In the genomic region with DNA sequence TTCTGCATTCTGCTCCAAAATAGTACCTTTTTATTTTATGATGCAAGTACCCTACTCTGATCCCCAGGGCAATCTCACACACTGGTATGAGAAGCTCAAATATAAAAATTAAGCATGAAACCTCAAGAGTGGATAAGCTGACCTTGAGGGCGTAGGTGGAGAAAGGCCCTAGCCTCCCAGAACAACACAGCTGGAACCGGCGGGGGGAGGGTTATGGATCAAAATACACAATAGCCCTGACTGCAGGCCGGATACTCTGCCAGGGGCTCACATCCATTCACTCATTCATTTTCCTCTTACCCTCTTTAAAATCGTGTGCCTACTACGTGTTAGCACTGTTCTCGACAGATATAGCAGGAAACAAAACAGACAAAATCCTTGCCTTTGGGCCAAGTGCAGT, we compare ENCODE assay signal across 10 cellular contexts. TPM values are rescaled to one million over a fixed set of nuclear protein-coding genes. Genes with fewer than 3 reads are reported as not detected.
A peak's percentile ranks its signal among the peaks of the same experiment; 100 is the strongest.
DNase-seq lines count a peak whose midpoint lies in the region; ATAC-seq, FAIRE-seq and TF ChIP-seq lines count a peak whose summit lies in the region.
"Had no signal": no experiment of that assay in that cellular context is flagged by ENCODE, and none has a peak within 500 bp of the region (broad histone marks: within the 10 kb centered on the region; RNA-seq: fewer than 3 reads in every experiment).

No MANE protein-coding gene starts in this region.

- POLR2A ChIA-PET in activated CD4-positive, alpha-beta T cell treated with anti-CD3 and anti-CD28 coated beads, Interleukin-2, amount 10 ng/mL, durations not matched to agents 7 days and 5 days (lab: Charles Lee), result no interaction called here
- POLR2A ChIA-PET in HepG2 (lab: Yijun Ruan, JAX), result interaction anchor here (1.4 to 5.5 kb wide), 6 partner anchors 11 to 71 kb away, joined by 5 to 43 read pairs (median 10); no protein-coding TSS in a partner anchor

- H2AFZ ChIP-seq in astrocyte (ENCODE audit: low read depth, low read length) (no peak overlapping the region), HepG2 (ENCODE audit: low read length) (no peak overlapping the region)

- ATAC-seq in HepG2 (no peak), HG03354 (IDR thresholded peaks at IDR 0.05; ENCODE audit: poor library complexity, severe bottlenecking, unreplicated experiment) (no peak)
- no peak for ATAC-seq in effector memory CD8-positive, alpha-beta T cell (replicated peaks)

- H3K4me1 Mint-ChIP-seq in activated CD4-positive, alpha-beta T cell treated with anti-CD3 and anti-CD28 coated beads, Interleukin-2, amount 10 ng/mL, durations not matched to agents 7 days and 5 days, result peaks cover 68% of the 10 kb centered on the region
- peaks cover 74% of the 10 kb centered on the region for H3K4me1 Mint-ChIP-seq in astrocyte (ENCODE audit: low read depth, unreplicated experiment)
- H3K4me1 Mint-ChIP-seq in effector memory CD8-positive, alpha-beta T cell (ENCODE audit: low read depth in 2 of 2), result peaks cover 40 to 41% of the 10 kb centered on the region in 2 donors

- no peaks in the 10 kb centered on the region for H3K27me3 ChIP-seq in astrocyte (ENCODE audit: insufficient read depth, low read length)
- H3K27me3 ChIP-seq in HepG2 (ENCODE audit: control insufficient read depth in 1 of 2, insufficient read depth in 2 of 2, low read length in 2 of 2), result no peaks in the 10 kb centered on the region
- H3K27me3 ChIP-seq in tibial artery, result no peaks in the 10 kb centered on the region

- H3K79me2 ChIP-seq in astrocyte (ENCODE audit: insufficient read depth, low read length) (peaks cover 64% of the 10 kb centered on the region), HepG2 (ENCODE audit: insufficient read depth, low read length) (no peaks in the 10 kb centered on the region)

- H3K4me1 ChIP-seq in astrocyte (ENCODE audit: insufficient read depth, low read length) (peaks cover 82% of the 10 kb centered on the region), HepG2 (ENCODE audit: insufficient read depth, low read length) (peaks cover 100% of the 10 kb centered on the region), tibial artery (peaks cover 12 to 100% (median 98%) of the 10 kb centered on the region in 4 donors)

- H3K27ac ChIP-seq in astrocyte (ENCODE audit: low read depth, low read length), result peak overlapping the region; percentile 29
- H3K27ac ChIP-seq in HepG2 (ENCODE audit: extremely low read length, insufficient read depth, low read length), result peak overlapping the region; percentile 26
- H3K27ac ChIP-seq in tibial artery, result peak overlapping the region; percentile 94 to 95

- peaks cover 13% of the 10 kb centered on the region for H3K36me3 Mint-ChIP-seq in activated CD4-positive, alpha-beta T cell treated with anti-CD3 and anti-CD28 coated beads, Interleukin-2, amount 10 ng/mL, durations not matched to agents 7 days and 5 days (ENCODE audit: low read depth)
- H3K36me3 Mint-ChIP-seq in astrocyte (ENCODE audit: low read depth, unreplicated experiment), result peaks cover 5% of the 10 kb centered on the region
- H3K36me3 Mint-ChIP-seq in effector memory CD8-positive, alpha-beta T cell (ENCODE audit: insufficient read depth), result peaks cover 17% of the 10 kb centered on the region

- BruUV-seq in HepG2 (replicated peaks; lab: Mats Ljungman, UMichigan), result no TSS peak

- H3K9me3 Mint-ChIP-seq in activated CD4-positive, alpha-beta T cell treated with anti-CD3 and anti-CD28 coated beads, Interleukin-2, amount 10 ng/mL, durations not matched to agents 7 days and 5 days, result no peaks in the 10 kb centered on the region
- H3K9me3 Mint-ChIP-seq in astrocyte (ENCODE audit: unreplicated experiment), result no peaks in the 10 kb centered on the region
- no peaks in the 10 kb centered on the region for H3K9me3 Mint-ChIP-seq in effector memory CD8-positive, alpha-beta T cell

- FAIRE-seq in astrocyte (lab: Jason Lieb, UNC), result no peak
- FAIRE-seq in HepG2 (lab: Jason Lieb, UNC), result no peak

- no peak for TF ChIP-seq RAD21 in HepG2 (CRISPR knock-in tag; IDR thresholded peaks at IDR 0.05)

- H3K27me3 Mint-ChIP-seq in activated CD4-positive, alpha-beta T cell treated with anti-CD3 and anti-CD28 coated beads, Interleukin-2, amount 10 ng/mL, durations not matched to agents 7 days and 5 days, result no peaks in the 10 kb centered on the region
- no peaks in the 10 kb centered on the region for H3K27me3 Mint-ChIP-seq in astrocyte (ENCODE audit: low read depth, unreplicated experiment)
- no peaks in the 10 kb centered on the region for H3K27me3 Mint-ChIP-seq in effector memory CD8-positive, alpha-beta T cell

- H3K27ac Mint-ChIP-seq in activated CD4-positive, alpha-beta T cell treated with anti-CD3 and anti-CD28 coated beads, Interleukin-2, amount 10 ng/mL, durations not matched to agents 7 days and 5 days, result peak overlapping the region; percentile 9
- H3K27ac Mint-ChIP-seq in astrocyte (ENCODE audit: unreplicated experiment), result peak overlapping the region; percentile 66
- H3K27ac Mint-ChIP-seq in effector memory CD8-positive, alpha-beta T cell, result no peak overlapping the region

- H3K4me3 Mint-ChIP-seq in activated CD4-positive, alpha-beta T cell treated with anti-CD3 and anti-CD28 coated beads, Interleukin-2, amount 10 ng/mL, durations not matched to agents 7 days and 5 days, result no peak overlapping the region
- H3K4me3 Mint-ChIP-seq in astrocyte (ENCODE audit: unreplicated experiment), result no peak overlapping the region
- no peak overlapping the region for H3K4me3 Mint-ChIP-seq in effector memory CD8-positive, alpha-beta T cell

- H3K4me3 ChIP-seq in astrocyte (ENCODE audit: insufficient read depth, low read depth, low read length), result no peak overlapping the region
- H3K4me3 ChIP-seq in HepG2 (replicated peaks in 1 of 3; ENCODE audit: insufficient read depth in 1 of 3, low read depth in 2 of 3, low read length in 3 of 3), result peak overlapping the region in 1 of 3 experiments; percentile 37; a peak in 2 of 6 replicates
- no peak overlapping the region for H3K4me3 ChIP-seq in tibial artery

- no peak for DNase-seq in activated CD4-positive, alpha-beta T cell treated with anti-CD3 and anti-CD28 coated beads, Interleukin-2, amount 10 ng/mL, durations not matched to agents 7 days and 5 days
- DNase-seq in activated CD4-positive, alpha-beta T cell treated with anti-CD3 and anti-CD28 coated beads, Interleukin-2, amount 50 U/mL, for 4 hours, result no peak
- DNase-seq in astrocyte (ENCODE audit: low read depth), result peak; percentile 38
- DNase-seq in HepG2 (ENCODE audit: low spot score), result no peak
- no peak for DNase-seq in tibial artery
- no peak for DNase-seq in effector memory CD8-positive, alpha-beta T cell
- DNase-seq in amygdala (lab: John Stamatoyannopoulos, UW), result no peak
- DNase-seq: NCI-H226; stimulated activated CD4-positive, alpha-beta T cell treated with anti-CD3 and anti-CD28 coated beads, Interleukin-2, amount 100 ng/mL, for 48 hours had no signal

- CTCF ChIA-PET in activated CD4-positive, alpha-beta T cell treated with anti-CD3 and anti-CD28 coated beads, Interleukin-2, amount 10 ng/mL, durations not matched to agents 7 days and 5 days (lab: Charles Lee), result interaction anchor here (0.5 to 3.8 kb wide), 6 partner anchors 11 to 68 kb away, joined by 3 to 21 read pairs (median 4); no protein-coding TSS in a partner anchor
- CTCF ChIA-PET in HepG2 (lab: Yijun Ruan, JAX; ENCODE audit: low intra/inter-chr PET ratio, low total read pairs), result no interaction called here

- H3K9ac ChIP-seq in astrocyte (ENCODE audit: low read length), result peak overlapping the region; percentile 21
- no peak overlapping the region for H3K9ac ChIP-seq in HepG2 (ENCODE audit: insufficient read depth, low read depth, low read length)

- intact Hi-C loops in HepG2 (cut with micrococcal nuclease; ENCODE audit: unreplicated experiment) (no loop called here), tibial artery (cut with DNase I; ENCODE audit: low total_unique reads) (no loop called here)

- TF ChIP-seq EP300 in HepG2 (IDR thresholded peaks at IDR 0.05; ENCODE audit: low read depth in 2 of 2, low read length in 2 of 2) (no peak), HepG2 (CRISPR knock-in tag; IDR thresholded peaks at IDR 0.05; ENCODE audit: borderline replicate concordance) (no peak)

- TF ChIP-seq CTCF in astrocyte (IDR thresholded peaks at IDR 0.05; ENCODE audit: insufficient read depth, low read depth, low read length) (no peak), HepG2 (CRISPR knock-in tag; IDR thresholded peaks at IDR 0.05) (no peak), tibial artery (IDR thresholded peaks at IDR 0.05) (no peak)

- H3K9me3 ChIP-seq in astrocyte (ENCODE audit: insufficient read depth, low read depth, low read length), result no peaks in the 10 kb centered on the region
- H3K9me3 ChIP-seq in HepG2 (ENCODE audit: low read length), result no peaks in the 10 kb centered on the region
- H3K9me3 ChIP-seq in tibial artery, result no peaks in the 10 kb centered on the region

- in situ Hi-C loops in HepG2 (cut with HindIII; ENCODE audit: extremely low pct_ligation_motif_present, low pct_unique_long_range_greater_than_20kb), result no loop called here

- WGBS in HepG2 (ENCODE audit: low lambda C conversion rate), result 3% methylated on average over 7 of the region's 7 CpGs

- no peaks in the 10 kb centered on the region for H4K20me1 ChIP-seq in astrocyte (ENCODE audit: insufficient read depth, low read length)
- H4K20me1 ChIP-seq in HepG2 (ENCODE audit: insufficient read depth, low read length), result no peaks in the 10 kb centered on the region

- peak overlapping the region; percentile 54 for H3K4me2 ChIP-seq in astrocyte (ENCODE audit: low read length)
- peak overlapping the region; percentile 63 for H3K4me2 ChIP-seq in HepG2 (ENCODE audit: low read depth, low read length)

- H3K36me3 ChIP-seq in astrocyte (ENCODE audit: insufficient read depth, low read length) (no peaks in the 10 kb centered on the region), HepG2 (replicated peaks in 1 of 2; ENCODE audit: control insufficient read depth in 1 of 2, insufficient read depth in 2 of 2, low read length in 2 of 2) (no peaks in the 10 kb centered on the region), tibial artery (no peaks in the 10 kb centered on the region)

- TF ChIP-seq POLR2A in HepG2 (IDR thresholded peaks at IDR 0.05; ENCODE audit: insufficient read depth in 1 of 2, low read depth in 2 of 2, low read length in 2 of 2), result no peak

RNA-seq across cellular contexts. Expression of a gene that starts 32.8 kb away (rescaled TPM):
- 100 to 1,000 TPM; 101 to 107 TPM for total RNA-seq in activated CD4-positive, alpha-beta T cell treated with anti-CD3 and anti-CD28 coated beads, Interleukin-2, amount 10 ng/mL, durations not matched to agents 7 days and 5 days
- total RNA-seq in astrocyte (172 and 182 TPM in 2 replicates), HepG2 (2016; rRNA removed; fragmentation: Illumina TruSeq; extraction: Trizol) (11.1 and 21.2 TPM in 2 replicates)
- total RNA-seq in HepG2 (2016; cell fraction: cytosol; rRNA removed; fragmentation: Illumina TruSeq; extraction: Trizol; ENCODE audit: low read depth), result 3.1 and 4.6 TPM in 2 replicates
- 8.0 and 21.1 TPM in 2 replicates for total RNA-seq in HepG2 (2016; cell fraction: insoluble cytoplasmic fraction; rRNA removed; fragmentation: Illumina TruSeq; extraction: Trizol)
- 5.2 and 6.6 TPM in 2 replicates for total RNA-seq in HepG2 (2016; cell fraction: membrane; rRNA removed; fragmentation: Illumina TruSeq; extraction: Trizol)
- 18.9 and 25.8 TPM in 2 replicates for total RNA-seq in HepG2 (2016; cell fraction: nucleus; rRNA removed; fragmentation: Illumina TruSeq; extraction: Trizol)
- 13.5 and 17.0 TPM in 2 replicates for polyA plus RNA-seq in HepG2 (2011; rRNA removed)
- polyA plus RNA-seq in HepG2 (2011; cell fraction: cytosol; rRNA removed), result 7.9 and 8.8 TPM in 2 replicates
- 20.3 and 20.8 TPM in 2 replicates for polyA plus RNA-seq in HepG2 (2011; cell fraction: nucleus; rRNA removed)
- polyA plus RNA-seq in HepG2 (2012), result 23.5 and 24.3 TPM in 2 replicates
- 1.8 TPM in 2 replicates for polyA plus RNA-seq in HepG2 (2016; cell fraction: cytosol; fragmentation: Illumina TruSeq; extraction: Trizol; ENCODE audit: low read depth)
- 8.3 and 10.9 TPM in 2 replicates for polyA plus RNA-seq in HepG2 (2016; cell fraction: insoluble cytoplasmic fraction; fragmentation: Illumina TruSeq; extraction: Trizol; ENCODE audit: low read depth)
- 2.8 and 3.4 TPM in 2 replicates for polyA plus RNA-seq in HepG2 (2016; cell fraction: membrane; fragmentation: Illumina TruSeq; extraction: Trizol; ENCODE audit: low read depth)
- 36.4 and 38.3 TPM in 2 replicates for polyA plus RNA-seq in HepG2 (2016; cell fraction: nucleus; fragmentation: Illumina TruSeq; extraction: Trizol; ENCODE audit: insufficient read depth, low read depth)
- polyA minus RNA-seq in HepG2 (2011; rRNA and poly(A)+ RNA removed; ENCODE audit: low replicate concordance), result 34.0 and 41.6 TPM in 2 replicates
- 9.9 and 11.8 TPM in 2 replicates for polyA minus RNA-seq in HepG2 (2011; cell fraction: cytosol; rRNA and poly(A)+ RNA removed)
- polyA minus RNA-seq in HepG2 (2011; cell fraction: nucleus; rRNA and poly(A)+ RNA removed), result 11.3 and 11.4 TPM in 2 replicates

Comparison
In these comparisons a context has a peak if more than half of its experiments do, and no peak if none do; other contexts are left out.
1. H3K27ac Mint-ChIP-seq: peak in activated CD4-positive, alpha-beta T cell treated with anti-CD3 and anti-CD28 coated beads, Interleukin-2, amount 10 ng/mL, durations not matched to agents 7 days and 5 days (single experiment) and astrocyte (single experiment); none in effector memory CD8-positive, alpha-beta T cell (0 of 2).
2. H3K27ac ChIP-seq: peak in every context shown above with its lines; median percentile 94 in tibial artery; 29 in astrocyte; 26 in HepG2.